Comparison of ENCODE assay signal across 8 cellular contexts in the genomic region with DNA sequence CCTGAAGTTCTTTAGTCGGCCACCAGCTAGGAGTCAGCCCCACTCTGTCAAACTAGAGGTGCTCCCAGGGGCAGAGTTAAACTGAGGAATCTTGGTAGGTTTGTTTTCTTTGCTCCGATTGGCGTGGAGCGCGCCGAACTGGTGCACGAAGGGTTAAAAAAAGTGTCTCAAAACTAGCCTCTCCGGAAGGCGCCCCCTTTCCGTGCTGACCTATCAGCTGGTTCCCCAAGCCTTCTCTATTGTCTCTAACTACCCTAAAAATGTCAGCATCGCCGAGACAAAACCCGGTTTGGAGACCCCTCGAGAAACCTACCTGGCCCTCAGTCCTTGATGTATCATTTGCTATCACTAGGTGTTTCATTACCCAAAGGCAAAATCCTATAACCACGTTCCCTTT. TPM values are rescaled to one million over a fixed set of nuclear protein-coding genes. Genes with fewer than 3 reads are reported as not detected.
DNase-seq lines count a peak whose midpoint lies in the region; ATAC-seq and TF ChIP-seq lines count a peak whose summit lies in the region.

No MANE protein-coding gene starts in this region.

- no peak for TF ChIP-seq EP300 in neural cell (conservative IDR thresholded peaks at IDR 0.05; ENCODE audit: poor library complexity, severe bottlenecking)

- peaks cover 4 to 6% of the 10 kb centered on the region in 2 donors for H3K4me1 ChIP-seq in esophagus (ENCODE audit: control insufficient read depth in 2 of 2, insufficient read depth in 2 of 2, low read length in 1 of 2)

- peak; percentile 24 for DNase-seq in Ammon's horn (ENCODE audit: low spot score)
- peak; percentile 73 for DNase-seq in M059J (ENCODE audit: low read depth)
- DNase-seq in G401 (ENCODE audit: low spot score): no peak
- DNase-seq in DMS114 treated with DMSO at 0.1 percent for 48 hours (lab: John Stamatoyannopoulos, UW; ENCODE audit: unreplicated experiment): no peak
- DNase-seq in NCI-H1694 (lab: John Stamatoyannopoulos, UW): no peak

- 1 to 3% methylated on average over 15 of the region's 15 CpGs for WGBS in esophagus, 2 donors

- H3K4me3 ChIP-seq in esophagus (ENCODE audit: low read depth in 1 of 2, low read length in 2 of 2) (peak overlapping the region; percentile 45 to 53), neural cell (ENCODE audit: low read length) (peak overlapping the region; percentile 79)

- H3K27ac ChIP-seq in esophagus (ENCODE audit: low read depth in 2 of 2, low read length in 1 of 2): peak overlapping the region; percentile 78 to 85
- no peak overlapping the region for H3K27ac ChIP-seq in neural cell (ENCODE audit: low read length)

- H3K9me3 ChIP-seq in esophagus (ENCODE audit: control insufficient read depth in 2 of 2, insufficient read depth in 1 of 2, low read depth in 1 of 2, low read length in 1 of 2) (no peaks in the 10 kb centered on the region), neural cell (ENCODE audit: low read length) (no peaks in the 10 kb centered on the region)

- H3F3A ChIP-seq in neural cell (ENCODE audit: insufficient read depth, low read length, poor library complexity, severe bottlenecking): no peaks in the 10 kb centered on the region

- TF ChIP-seq CTCF in neural cell (IDR thresholded peaks at IDR 0.05; ENCODE audit: poor library complexity, severe bottlenecking): no peak

- no peak overlapping the region for H3K9ac ChIP-seq in neural cell (ENCODE audit: low read length)

- no peak overlapping the region for H3K4me2 ChIP-seq in neural cell (ENCODE audit: low read length)

- no peak overlapping the region for H2AFZ ChIP-seq in neural cell (ENCODE audit: low read depth, low read length)

- no peak for TF ChIP-seq RAD21 in neural cell (conservative IDR thresholded peaks at IDR 0.05)

- no peaks in the 10 kb centered on the region for H3K79me2 ChIP-seq in neural cell (replicated peaks; ENCODE audit: insufficient read depth, low read length)

- H3K27me3 ChIP-seq in esophagus (ENCODE audit: control insufficient read depth in 1 of 2, insufficient read depth in 2 of 2, low read length in 2 of 2) (no peaks in the 10 kb centered on the region), neural cell (ENCODE audit: insufficient read depth, low read depth, low read length) (peaks cover 27% of the 10 kb centered on the region)

- no peaks in the 10 kb centered on the region for H4K20me1 ChIP-seq in neural cell (ENCODE audit: insufficient read depth)

- H3K36me3 ChIP-seq in esophagus (ENCODE audit: control insufficient read depth in 2 of 2, insufficient read depth in 2 of 2, low read length in 1 of 2) (no peaks in the 10 kb centered on the region), neural cell (ENCODE audit: insufficient read depth, low read length) (no peaks in the 10 kb centered on the region)

- ATAC-seq in HG03439 (IDR thresholded peaks at IDR 0.05; ENCODE audit: unreplicated experiment): no peak

- in situ Hi-C loops in G401 (cut with HindIII; ENCODE audit: low sequenced_read_pairs): no loop called here

- H3K9me2 ChIP-seq in neural cell (ENCODE audit: insufficient read depth, low read length): no peaks in the 10 kb centered on the region

TF ChIP-seq in neural cell, 6 proteins besides CTCF, POLR2A, EP300 and RAD21:
- TF ChIP-seq MXI1 (conservative IDR thresholded peaks at IDR 0.05; ENCODE audit: poor library complexity, severe bottlenecking): no peak
- TF ChIP-seq POLR2AphosphoS5 (IDR thresholded peaks at IDR 0.05): no peak
- TF ChIP-seq, protein P1, sequence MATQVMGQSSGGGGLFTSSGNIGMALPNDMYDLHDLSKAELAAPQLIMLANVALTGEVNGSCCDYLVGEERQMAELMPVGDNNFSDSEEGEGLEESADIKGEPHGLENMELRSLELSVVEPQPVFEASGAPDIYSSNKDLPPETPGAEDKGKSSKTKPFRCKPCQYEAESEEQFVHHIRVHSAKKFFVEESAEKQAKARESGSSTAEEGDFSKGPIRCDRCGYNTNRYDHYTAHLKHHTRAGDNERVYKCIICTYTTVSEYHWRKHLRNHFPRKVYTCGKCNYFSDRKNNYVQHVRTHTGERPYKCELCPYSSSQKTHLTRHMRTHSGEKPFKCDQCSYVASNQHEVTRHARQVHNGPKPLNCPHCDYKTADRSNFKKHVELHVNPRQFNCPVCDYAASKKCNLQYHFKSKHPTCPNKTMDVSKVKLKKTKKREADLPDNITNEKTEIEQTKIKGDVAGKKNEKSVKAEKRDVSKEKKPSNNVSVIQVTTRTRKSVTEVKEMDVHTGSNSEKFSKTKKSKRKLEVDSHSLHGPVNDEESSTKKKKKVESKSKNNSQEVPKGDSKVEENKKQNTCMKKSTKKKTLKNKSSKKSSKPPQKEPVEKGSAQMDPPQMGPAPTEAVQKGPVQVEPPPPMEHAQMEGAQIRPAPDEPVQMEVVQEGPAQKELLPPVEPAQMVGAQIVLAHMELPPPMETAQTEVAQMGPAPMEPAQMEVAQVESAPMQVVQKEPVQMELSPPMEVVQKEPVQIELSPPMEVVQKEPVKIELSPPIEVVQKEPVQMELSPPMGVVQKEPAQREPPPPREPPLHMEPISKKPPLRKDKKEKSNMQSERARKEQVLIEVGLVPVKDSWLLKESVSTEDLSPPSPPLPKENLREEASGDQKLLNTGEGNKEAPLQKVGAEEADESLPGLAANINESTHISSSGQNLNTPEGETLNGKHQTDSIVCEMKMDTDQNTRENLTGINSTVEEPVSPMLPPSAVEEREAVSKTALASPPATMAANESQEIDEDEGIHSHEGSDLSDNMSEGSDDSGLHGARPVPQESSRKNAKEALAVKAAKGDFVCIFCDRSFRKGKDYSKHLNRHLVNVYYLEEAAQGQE (IDR thresholded peaks at IDR 0.05; ENCODE audit: borderline replicate concordance): no peak
- TF ChIP-seq TAF1 (IDR thresholded peaks at IDR 0.05; ENCODE audit: low read depth): no peak
- TF ChIP-seq EZH2 (IDR thresholded peaks at IDR 0.05; ENCODE audit: borderline replicate concordance, insufficient read depth, low read length, poor library complexity, severe bottlenecking): no peak
- no peak for TF ChIP-seq SMC3 (conservative IDR thresholded peaks at IDR 0.05; ENCODE audit: poor library complexity)

RNA-seq across cellular contexts. Expression of a gene that starts 2.2 kb away (rescaled TPM):
- total RNA-seq in M059J (2014; rRNA removed; shearing (Covaris generic)): 50.4 and 74.2 TPM in 2 replicates
- polyA plus RNA-seq in esophagus: under 1 TPM; 0.16 to 0.34 TPM
- polyA plus RNA-seq in neural cell: 0.10 and 0.16 TPM in 2 replicates
- polyA minus RNA-seq in neural cell: 0.24 and 2.1 TPM in 2 replicates
- total RNA-seq in G401 (2014; rRNA removed; shearing (Covaris generic)): 0.27 TPM in 1 of 2 replicates, not detected in the other

Comparison
In these comparisons a context has a peak if more than half of its experiments do, and no peak if none do; other contexts are left out.
1. DNase-seq: peak in Ammon's horn (single experiment) and M059J (single experiment); none in G401 (single experiment), DMS114 treated with DMSO at 0.1 percent for 48 hours (single experiment) and NCI-H1694 (single experiment).
2. RNA of a gene that starts 2.2 kb away (total RNA-seq): 50.4 to 74.2 TPM in M059J; 0.27 TPM in G401; every median in the first group is over 10 times any median in the second.